23 cellular contexts compared by ENCODE assay signal in the genomic region with DNA sequence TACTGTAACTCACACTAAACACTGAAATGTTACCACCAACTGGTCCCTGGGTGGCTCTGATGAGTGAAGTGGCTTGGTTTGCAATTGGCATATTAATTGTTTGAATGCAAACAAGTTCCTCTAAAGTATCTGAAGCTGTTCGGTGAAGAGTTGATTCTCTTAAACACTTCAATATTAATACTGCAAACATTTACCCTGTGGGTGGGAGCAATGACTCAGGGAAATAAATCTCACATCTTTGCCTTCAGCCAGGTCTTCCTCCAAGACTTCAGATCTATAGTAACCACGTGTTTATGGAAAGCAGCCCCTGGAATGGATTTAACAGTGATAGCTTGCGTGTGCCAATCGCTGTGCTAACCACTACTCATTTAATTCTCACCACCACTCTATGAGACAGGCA.
"Had no signal": no experiment of that assay in that cellular context is flagged by ENCODE, and none has a peak within 500 bp of the region (broad histone marks: within the 10 kb centered on the region; RNA-seq: fewer than 3 reads in every experiment).

No MANE protein-coding gene starts in this region.

- H3K9ac ChIP-seq: neural progenitor cell had no signal

- H3K4me1 Mint-ChIP-seq: immature natural killer cell, neural progenitor cell had no signal

- H3K9me3 Mint-ChIP-seq: neural progenitor cell had no signal

- H3K27me3 ChIP-seq: gastroesophageal sphincter, neural progenitor cell, pancreas, stomach had no signal

- H2AFZ ChIP-seq: neural progenitor cell had no signal

- H3K4me2 ChIP-seq: neural progenitor cell had no signal

- DNase-seq: effector CD8-positive, alpha-beta T cell; glutamatergic neuron; immature natural killer cell; left ventricle myocardium inferior; mesenchymal stem cell; midbrain; nucleus accumbens; pancreas; right cardiac atrium; small intestine; stimulated activated CD4-positive, alpha-beta T cell treated with anti-CD3 and anti-CD28 coated beads, Interleukin-12 subunit alpha, Interleukin-12 subunit beta, amount 100 ng/mL, for 4 hours; stimulated activated naive CD4-positive, alpha-beta T cell; stomach; substantia nigra; trophoblast cell had no signal

- FAIRE-seq: keratinocyte, pancreas, small intestine, urothelium cell line had no signal

- H3K4me3 ChIP-seq: coronary artery, gastroesophageal sphincter, left ventricle myocardium inferior, lung, neural progenitor cell, pancreas, stomach had no signal

- H3K9me3 ChIP-seq: gastroesophageal sphincter, left ventricle myocardium inferior, pancreas, stomach had no signal

- H3K36me3 Mint-ChIP-seq: immature natural killer cell; natural killer cell treated with Interleukin-12 subunit alpha and Interleukin-12 subunit beta and Interleukin-15 and Interleukin-18, amount 100 ng/mL, for 72 hours; neural progenitor cell had no signal

- H3K4me1 ChIP-seq: gastroesophageal sphincter, left ventricle myocardium inferior, neural progenitor cell, pancreas had no signal

- H3K4me3 Mint-ChIP-seq: immature natural killer cell; natural killer cell treated with Interleukin-12 subunit alpha and Interleukin-12 subunit beta and Interleukin-15 and Interleukin-18, amount 100 ng/mL, for 72 hours; neural progenitor cell had no signal

- H3K27ac Mint-ChIP-seq: immature natural killer cell; natural killer cell treated with Interleukin-12 subunit alpha and Interleukin-12 subunit beta and Interleukin-15 and Interleukin-18, amount 100 ng/mL, for 72 hours; neural progenitor cell; progenitor cell of endocrine pancreas had no signal

- ATAC-seq: gastroesophageal sphincter, pancreas, right cardiac atrium had no signal

- H3K36me3 ChIP-seq: gastroesophageal sphincter, left ventricle myocardium inferior, neural progenitor cell, pancreas, stomach had no signal

- H3K27ac ChIP-seq: coronary artery, gastroesophageal sphincter, left ventricle myocardium inferior, neural progenitor cell, pancreas, stomach had no signal
